ENCODE assay signal across 8 cellular contexts in the genomic region with DNA sequence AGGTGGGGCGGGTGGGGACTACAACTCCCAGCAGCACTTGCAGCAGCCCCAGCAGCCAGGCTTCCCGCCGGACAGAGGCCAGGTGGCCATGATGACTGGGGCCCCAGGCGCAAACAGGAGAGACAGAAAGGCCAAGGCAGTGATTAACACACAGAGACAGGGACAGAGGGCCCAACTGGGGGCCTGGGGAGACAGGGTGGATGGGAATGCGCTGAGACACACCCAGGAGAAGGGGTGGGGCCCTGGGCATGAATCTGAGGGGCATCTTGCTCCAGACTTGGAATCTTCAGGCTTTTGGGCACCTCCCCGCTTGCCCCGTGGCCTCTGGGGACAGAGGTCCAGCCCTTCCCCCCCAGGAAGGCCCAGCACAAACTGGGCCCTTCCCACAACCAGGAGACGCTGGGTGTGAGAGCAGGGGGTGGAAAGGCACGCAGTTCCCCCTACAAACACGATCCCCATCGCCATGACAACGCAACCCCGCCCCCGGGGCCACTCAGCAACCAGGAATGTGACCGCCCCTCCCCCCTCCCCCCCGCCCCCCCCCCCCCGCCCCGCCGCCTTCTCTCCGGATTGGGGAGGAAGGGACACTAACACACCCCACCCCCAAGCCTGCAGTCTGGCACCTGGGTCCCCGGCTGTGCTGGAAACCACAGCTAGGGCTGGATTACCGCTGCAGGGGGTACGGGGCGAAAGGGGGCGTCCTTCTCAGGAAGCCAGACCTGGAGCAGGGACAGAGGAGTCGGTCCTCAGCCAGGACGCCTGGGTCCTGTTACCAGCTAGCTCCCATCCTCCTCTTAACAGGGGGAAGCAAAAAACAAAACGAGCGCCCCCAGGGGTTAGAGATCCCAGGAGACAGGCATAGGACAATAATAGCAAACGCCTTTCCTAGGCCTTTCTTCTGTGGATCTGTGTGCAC. TPM values are rescaled to one million over a fixed set of nuclear protein-coding genes. Genes with fewer than 3 reads are reported as not detected.
DNase-seq lines count a peak whose midpoint lies in the region; ATAC-seq and TF ChIP-seq lines count a peak whose summit lies in the region.

No MANE protein-coding gene starts in this region.

- peaks cover 44% of the 10 kb centered on the region for H3K4me1 ChIP-seq in effector memory CD4-positive, alpha-beta T cell (ENCODE audit: control insufficient read depth, insufficient read depth, low read length, poor library complexity, severe bottlenecking)

- H3K27ac ChIP-seq in effector memory CD4-positive, alpha-beta T cell (ENCODE audit: insufficient read depth, low read length, poor library complexity, severe bottlenecking) = peak overlapping the region; percentile 80

- WGBS in lower leg skin, 2 donors = 2% methylated on average over 19 to 23 of the region's 30 CpGs

- H3K36me3 ChIP-seq in effector memory CD4-positive, alpha-beta T cell (ENCODE audit: control insufficient read depth, insufficient read depth, low read length) = peaks cover 31% of the 10 kb centered on the region

- no peak for TF ChIP-seq POLR2A in lower leg skin (IDR thresholded peaks at IDR 0.05)

- H3K9me3 ChIP-seq in effector memory CD4-positive, alpha-beta T cell (ENCODE audit: control insufficient read depth, low read length) = no peaks in the 10 kb centered on the region

- ATAC-seq in GM21381 (IDR thresholded peaks at IDR 0.05; ENCODE audit: unreplicated experiment) = no peak

- H3K4me3 ChIP-seq in effector memory CD4-positive, alpha-beta T cell (ENCODE audit: insufficient read depth, low read depth, low read length, poor library complexity, severe bottlenecking) = peak overlapping the region; percentile 95
- peak overlapping the region; percentile 19 for H3K4me3 ChIP-seq in lower leg skin (ENCODE audit: low read depth, poor library complexity, severe bottlenecking)

- no peaks in the 10 kb centered on the region for H3K27me3 ChIP-seq in effector memory CD4-positive, alpha-beta T cell (replicated peaks; ENCODE audit: control insufficient read depth, insufficient read depth, low read length, poor library complexity, severe bottlenecking)

- TF ChIP-seq CTCF in AG09319 (IDR thresholded peaks at IDR 0.05; ENCODE audit: low read depth, low read length) (peak; percentile 16), lower leg skin (IDR thresholded peaks at IDR 0.05) (no peak)

- intact Hi-C loops in lower leg skin (cut with DNase I; ENCODE audit: low total_unique reads) = no loop called here

- DNase-seq in AG09319 (ENCODE audit: extremely low read depth, low read depth) (peak; percentile 93), H4 (ENCODE audit: low spot score) (peak; percentile 88), NCI-H2227 treated with DMSO at 0.1 percent for 48 hours (lab: John Stamatoyannopoulos, UW) (peak; percentile 83), lower leg skin (ENCODE audit: low spot score in 2 of 2) (peak; percentile 93 to 99)
- peak; percentile 40 to 43 for DNase-seq in activated CD4-positive, alpha-beta T cell treated with anti-CD3 and anti-CD28 coated beads, Interleukin-2, amount 50 U/mL, for 4 hours
- peak; percentile 56 to 63 (median 59) for DNase-seq in effector memory CD4-positive, alpha-beta T cell
- DNase-seq in stimulated activated CD8-positive, alpha-beta memory T cell treated with anti-CD3 and anti-CD28 coated beads, Interleukin-12 subunit alpha, Interleukin-12 subunit beta, amount 100 ng/mL, for 4 hours (ENCODE audit: low read depth) = peak; percentile 48

RNA-seq across cellular contexts. Expression of a gene that starts 4.5 kb away (rescaled TPM):
- 168 and 173 TPM in 2 replicates for total RNA-seq in H4 (2014; rRNA removed; shearing (Covaris generic))
- 100 to 1,000 TPM; 210 to 233 (median 222) TPM for total RNA-seq in lower leg skin

RNA-seq across cellular contexts. Expression of a gene that starts 6.1 kb away (rescaled TPM):
- total RNA-seq in H4 (2014; rRNA removed; shearing (Covaris generic)) = 82.2 and 96.3 TPM in 2 replicates
- total RNA-seq in lower leg skin = 10 to 100 TPM; 34.0 to 44.9 (median 41.5) TPM

RNA-seq across cellular contexts. Expression of a gene that starts 18.4 kb away (rescaled TPM):
- total RNA-seq in H4 (2014; rRNA removed; shearing (Covaris generic)) = 22.2 and 27.0 TPM in 2 replicates
- total RNA-seq in lower leg skin = 10 to 100 TPM; 13.4 to 21.4 (median 16.7) TPM

RNA-seq across cellular contexts. Expression of a gene that starts 18.7 kb away (rescaled TPM):
- total RNA-seq in H4 (2014; rRNA removed; shearing (Covaris generic)) = 11.6 and 20.0 TPM in 2 replicates
- total RNA-seq in lower leg skin = 10 to 100 TPM; 20.3 to 39.0 (median 28.2) TPM

RNA-seq across cellular contexts. Expression of a gene that starts 20.4 kb away (rescaled TPM):
- 22.2 and 36.2 TPM in 2 replicates for total RNA-seq in H4 (2014; rRNA removed; shearing (Covaris generic))
- 10 to 100 TPM; 35.4 to 45.6 (median 38.8) TPM for total RNA-seq in lower leg skin

Comparison
In these comparisons a context has a peak if more than half of its experiments do, and no peak if none do; other contexts are left out.
1. DNase-seq: peak in every context shown above with its lines; median percentile 96 in lower leg skin; 93 in AG09319; 88 in H4; 83 in NCI-H2227 treated with DMSO at 0.1 percent for 48 hours; 59 in effector memory CD4-positive, alpha-beta T cell; 48 in stimulated activated CD8-positive, alpha-beta memory T cell treated with anti-CD3 and anti-CD28 coated beads, Interleukin-12 subunit alpha, Interleukin-12 subunit beta, amount 100 ng/mL, for 4 hours; 42 in activated CD4-positive, alpha-beta T cell treated with anti-CD3 and anti-CD28 coated beads, Interleukin-2, amount 50 U/mL, for 4 hours.